1 cellular context compared by ENCODE assay signal in the genomic region with DNA sequence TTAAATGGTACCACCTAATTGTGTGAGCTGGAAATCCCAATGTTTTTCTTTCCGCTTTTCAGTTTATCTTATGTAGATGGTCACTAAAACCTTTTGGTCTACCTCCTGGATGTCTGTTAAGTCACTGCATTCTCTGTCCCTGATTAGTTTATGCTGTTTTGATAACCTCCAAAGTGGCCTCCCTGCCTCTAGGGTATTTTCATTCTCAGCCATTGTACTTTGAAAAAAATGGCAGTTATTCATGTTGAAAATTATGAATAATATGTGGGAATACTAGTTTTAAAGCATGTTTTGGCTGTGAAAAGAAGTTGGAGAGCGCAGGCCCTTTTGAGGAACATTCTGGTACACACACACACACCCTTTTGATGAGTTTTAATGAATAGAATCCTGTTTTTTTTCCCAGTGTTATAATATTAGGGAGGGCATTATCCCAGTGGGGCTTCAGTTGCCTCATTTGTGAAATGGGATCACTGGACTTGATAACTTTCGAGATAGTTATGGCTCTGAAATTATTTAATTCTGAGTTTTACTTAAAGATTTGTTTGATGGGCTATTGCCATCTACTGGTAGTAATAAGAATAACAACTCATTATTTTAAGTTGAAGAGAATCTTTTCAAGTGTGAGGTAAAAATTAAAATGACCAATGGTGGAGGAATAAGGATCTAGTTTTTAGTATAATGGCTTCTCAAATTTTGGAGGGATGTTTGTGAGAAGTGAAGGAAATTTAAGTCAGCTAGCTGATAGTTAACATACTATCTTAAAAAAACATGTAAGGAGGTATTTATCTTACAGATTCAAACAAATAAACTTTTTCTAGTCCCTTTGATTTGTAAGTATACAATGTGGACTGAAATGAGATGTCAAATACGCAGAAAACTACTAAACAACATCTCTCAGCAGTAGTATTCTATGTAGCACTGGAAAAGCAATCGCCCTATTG.
TF ChIP-seq lines count a peak whose summit lies in the region.

No MANE protein-coding gene starts in this region.

TF ChIP-seq in H1, 55 proteins besides CTCF, POLR2A, EP300 and RAD21 (continued from another document):
- TF ChIP-seq SP2 (IDR thresholded peaks at IDR 0.05; ENCODE audit: low read length) (no peak), BCL11A (IDR thresholded peaks at IDR 0.05; ENCODE audit: low read depth in 2 of 2, low read length in 2 of 2) (no peak), BACH1 (IDR thresholded peaks at IDR 0.05; ENCODE audit: low read length) (no peak), CREB1 (IDR thresholded peaks at IDR 0.05) (no peak), SIX5 (IDR thresholded peaks at IDR 0.05; ENCODE audit: low read depth, low read length) (no peak), TBP (IDR thresholded peaks at IDR 0.05; ENCODE audit: low read depth, low read length) (no peak), EZH2 (IDR thresholded peaks at IDR 0.05; ENCODE audit: low read depth, low read length, severe bottlenecking) (no peak), KDM5A (IDR thresholded peaks at IDR 0.05; ENCODE audit: low read length) (no peak)
- TF ChIP-seq, protein P1, sequence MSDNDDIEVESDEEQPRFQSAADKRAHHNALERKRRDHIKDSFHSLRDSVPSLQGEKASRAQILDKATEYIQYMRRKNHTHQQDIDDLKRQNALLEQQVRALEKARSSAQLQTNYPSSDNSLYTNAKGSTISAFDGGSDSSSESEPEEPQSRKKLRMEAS (IDR thresholded peaks at IDR 0.05), result no peak
